In the genomic region with DNA sequence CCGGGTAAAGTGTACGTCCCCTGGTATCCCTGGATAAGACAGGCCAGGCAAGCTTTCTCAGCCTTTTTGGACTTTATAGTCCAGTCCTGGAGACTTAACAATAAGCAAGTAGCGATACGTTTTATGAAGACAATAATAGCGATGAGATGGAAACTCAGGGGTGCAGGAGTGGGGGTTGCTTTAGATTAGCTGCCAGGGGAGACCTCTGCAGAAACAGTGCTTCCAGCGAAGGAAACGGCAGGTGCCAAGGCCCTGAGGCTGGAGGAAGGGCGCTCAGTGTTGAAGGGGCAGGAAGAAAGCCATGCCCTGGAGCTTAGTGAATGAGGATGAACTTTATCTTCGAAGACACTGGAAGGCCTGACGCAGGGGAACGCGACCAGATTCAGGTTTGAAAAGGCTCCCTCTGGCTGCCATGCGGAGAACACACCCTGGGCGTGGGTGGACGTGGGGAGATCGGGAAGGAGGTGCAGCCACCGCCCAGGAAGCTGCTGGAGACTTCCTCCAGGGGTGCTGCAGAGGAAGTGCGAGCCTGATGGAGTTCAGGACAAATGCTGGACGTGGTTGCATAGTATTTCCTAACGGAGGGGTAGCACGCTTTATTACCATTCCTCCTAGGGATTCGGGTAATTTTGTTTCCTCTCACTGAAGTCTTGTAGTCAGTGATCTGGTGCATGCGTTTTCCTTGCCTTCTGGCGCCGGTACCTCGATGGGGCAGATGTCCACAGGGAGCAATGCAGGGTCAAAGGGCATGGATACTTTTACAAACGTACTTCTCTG, we compare ENCODE assay signal across 8 cellular contexts. TPM values are rescaled to one million over a fixed set of nuclear protein-coding genes. Genes with fewer than 3 reads are reported as not detected.
A peak's percentile ranks its signal among the peaks of the same experiment; 100 is the strongest.
DNase-seq lines count a peak whose midpoint lies in the region; ATAC-seq, FAIRE-seq and TF ChIP-seq lines count a peak whose summit lies in the region.

No MANE protein-coding gene starts in this region.

- no peak overlapping the region for H3K18ac ChIP-seq in mesendoderm (ENCODE audit: low read length)

- H2BK5ac ChIP-seq in mesendoderm (ENCODE audit: low read length) = no peak overlapping the region

- TF ChIP-seq CTCF in AG04450 (IDR thresholded peaks at IDR 0.05; ENCODE audit: low read depth, low read length) = peak; percentile 91

- H3K27ac ChIP-seq in AG04450 (ENCODE audit: low read depth, low read length) (peak overlapping the region; percentile 89), mesendoderm (ENCODE audit: low read depth, low read length) (peak overlapping the region; percentile 14)

- H2BK15ac ChIP-seq in mesendoderm (replicated peaks; ENCODE audit: low read depth) = no peak overlapping the region

- H3K9ac ChIP-seq in mesendoderm (ENCODE audit: low read length) = peak overlapping the region; percentile 39

- H3K79me2 ChIP-seq in mesendoderm (ENCODE audit: control insufficient read depth, insufficient read depth, low read length) = no peaks in the 10 kb centered on the region

- peak; percentile 84 for FAIRE-seq in GM19239 (lab: Jason Lieb, UNC)

- H3K23ac ChIP-seq in mesendoderm (ENCODE audit: low read length) = no peak overlapping the region

- peak overlapping the region; percentile 73 for H3K56ac ChIP-seq in mesendoderm (ENCODE audit: low read length)

- peaks cover 4% of the 10 kb centered on the region for H3K4me1 ChIP-seq in mesendoderm (ENCODE audit: control insufficient read depth, low read depth, low read length)

- peak; percentile 41 for ATAC-seq in HG03457 (IDR thresholded peaks at IDR 0.05; ENCODE audit: unreplicated experiment)

- H3K36me3 ChIP-seq in mesendoderm (ENCODE audit: control insufficient read depth, insufficient read depth, low read length) = peaks cover 2% of the 10 kb centered on the region

- peak overlapping the region; percentile 49 for H3K4ac ChIP-seq in mesendoderm (ENCODE audit: low read depth, low read length)

- POLR2A ChIA-PET in AG04450 (lab: Yijun Ruan, JAX) = interaction anchor here (0.7 to 3.9 kb wide), 11 partner anchors 13 to 53 kb away, joined by 3 to 65 read pairs (median 6); a partner anchor contains a TSS

- CTCF ChIA-PET in AG04450 (lab: Charles Lee) = interaction anchor here (0.5 to 8.5 kb wide), 29 partner anchors 9 to 906 kb away, joined by 3 to 83 read pairs (median 4); a partner anchor contains a TSS

- no peak overlapping the region for H2BK120ac ChIP-seq in mesendoderm (ENCODE audit: low read depth, low read length)

- H3K4me2 ChIP-seq in mesendoderm (ENCODE audit: low read length) = peak overlapping the region; percentile 58

- H4K8ac ChIP-seq in mesendoderm (ENCODE audit: low read depth, low read length) = no peak overlapping the region

- H3K4me3 ChIP-seq in AG04450 (ENCODE audit: low read depth, low read length) = peak overlapping the region; percentile 52
- no peak overlapping the region for H3K4me3 ChIP-seq in mesendoderm (ENCODE audit: low read length)

- no peaks in the 10 kb centered on the region for H3K27me3 ChIP-seq in AG04450 (ENCODE audit: control insufficient read depth, insufficient read depth, low read length)
- no peaks in the 10 kb centered on the region for H3K27me3 ChIP-seq in mesendoderm (ENCODE audit: insufficient read depth, low read length, poor library complexity)

- no CpG with 5 or more reads among the region's 27 CpGs for WGBS in mesendoderm (ENCODE audit: extremely low coverage, insufficient coverage, low lambda C conversion rate)

- H3K9me3 ChIP-seq in AG04450 (ENCODE audit: control insufficient read depth, insufficient read depth, low read length) = no peaks in the 10 kb centered on the region; the same call in 1 of the 2 replicates

- H4K5ac ChIP-seq in mesendoderm (ENCODE audit: low read length) = no peak overlapping the region

- DNase-seq in AG04450 (ENCODE audit: low read depth, low spot score) (peak; percentile 74), GM19239 (ENCODE audit: insufficient read length, low spot score) (no peak), mesendoderm (peak; percentile 97), NCI-H748 (lab: John Stamatoyannopoulos, UW; ENCODE audit: unreplicated experiment) (no peak)
- DNase-seq in activated CD4-positive, alpha-beta T cell treated with anti-CD3 and anti-CD28 coated beads for 48 hours = peak; percentile 92
- peak; percentile 76 for DNase-seq in effector CD4-positive, alpha-beta T cell
- DNase-seq in stimulated activated CD8-positive, alpha-beta memory T cell treated with anti-CD3 and anti-CD28 coated beads, Interleukin-15, amount 100 ng/mL, for 48 hours (ENCODE audit: low read depth in 2 of 2) = peak; percentile 73 to 79

- H3K79me1 ChIP-seq in mesendoderm (ENCODE audit: low read length) = no peaks in the 10 kb centered on the region

- no peak overlapping the region for H2AK5ac ChIP-seq in mesendoderm (ENCODE audit: low read length)

RNA-seq across cellular contexts. Expression of a gene that starts 26.1 kb away (rescaled TPM):
- polyA plus RNA-seq in AG04450 (2011; rRNA removed) = 1,376 and 1,684 TPM in 2 replicates
- polyA minus RNA-seq in AG04450 (2011; rRNA and poly(A)+ RNA removed) = 815 and 985 TPM in 2 replicates
- 737 TPM for polyA plus RNA-seq in mesendoderm (2013, experiment 1 of 2)
- 751 TPM for polyA plus RNA-seq in mesendoderm (2013, experiment 2 of 2)

RNA-seq across cellular contexts. Expression of a gene that starts 48.4 kb away (rescaled TPM):
- 6.3 and 7.5 TPM in 2 replicates for polyA plus RNA-seq in AG04450 (2011; rRNA removed)
- polyA minus RNA-seq in AG04450 (2011; rRNA and poly(A)+ RNA removed) = 18.4 and 22.0 TPM in 2 replicates
- 26.3 TPM for polyA plus RNA-seq in mesendoderm (2013, experiment 1 of 2)
- polyA plus RNA-seq in mesendoderm (2013, experiment 2 of 2) = 26.5 TPM

RNA-seq across cellular contexts. Expression of a gene that starts 52.9 kb away (rescaled TPM):
- polyA plus RNA-seq in AG04450 (2011; rRNA removed) = 2.6 and 2.9 TPM in 2 replicates
- polyA minus RNA-seq in AG04450 (2011; rRNA and poly(A)+ RNA removed) = 2.8 and 3.4 TPM in 2 replicates
- polyA plus RNA-seq in mesendoderm (2013, experiment 1 of 2) = 6.5 TPM
- 6.6 TPM for polyA plus RNA-seq in mesendoderm (2013, experiment 2 of 2)

Comparison
In these comparisons a context has a peak if more than half of its experiments do, and no peak if none do; other contexts are left out.
1. DNase-seq: peak in AG04450 (single experiment), activated CD4-positive, alpha-beta T cell treated with anti-CD3 and anti-CD28 coated beads for 48 hours (single experiment), effector CD4-positive, alpha-beta T cell (single experiment), mesendoderm (single experiment) and stimulated activated CD8-positive, alpha-beta memory T cell treated with anti-CD3 and anti-CD28 coated beads, Interleukin-15, amount 100 ng/mL, for 48 hours (2 of 2); none in GM19239 (single experiment) and NCI-H748 (single experiment).